In the genomic region with DNA sequence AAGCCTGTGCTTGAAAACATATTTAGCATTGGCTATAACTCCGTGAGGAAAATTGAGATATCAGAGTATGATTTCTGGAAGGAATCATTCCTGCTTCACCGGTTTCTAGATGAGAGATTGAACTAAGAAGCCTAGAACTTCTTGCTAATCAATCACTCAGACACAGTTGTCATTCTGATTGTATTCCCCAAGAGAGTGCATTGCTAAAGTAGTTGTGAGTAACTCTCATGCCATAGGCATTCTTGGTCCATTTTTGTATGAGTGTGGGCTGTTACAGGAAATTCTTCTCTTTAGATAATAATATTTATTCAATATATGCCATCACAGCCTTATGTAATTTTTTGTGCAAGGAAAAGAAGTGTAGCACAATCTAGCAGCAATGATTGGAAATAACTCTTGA, we compare ENCODE assay signal across 18 cellular contexts.
DNase-seq lines count a peak whose midpoint lies in the region; ATAC-seq and TF ChIP-seq lines count a peak whose summit lies in the region.
"Had no signal": no experiment of that assay in that cellular context is flagged by ENCODE, and none has a peak within 500 bp of the region (broad histone marks: within the 10 kb centered on the region; RNA-seq: fewer than 3 reads in every experiment).

No MANE protein-coding gene starts in this region.

- POLR2A ChIA-PET in A673 (lab: Charles Lee; ENCODE audit: low non-redundant PET): no interaction called here

- intact Hi-C loops in A673 (cut with micrococcal nuclease; ENCODE audit: unreplicated experiment): no loop called here

- H3K9me3 Mint-ChIP-seq in mesothelial cell of epicardium: peaks cover 26% of the 10 kb centered on the region

- H3K9me3 ChIP-seq in A673 (ENCODE audit: low read depth, low read length, poor library complexity, severe bottlenecking): peaks cover 5% of the 10 kb centered on the region

- no peaks in the 10 kb centered on the region for H3K36me3 ChIP-seq in A673 (ENCODE audit: insufficient read depth, low read length, poor library complexity, severe bottlenecking)

- H3K27me3 ChIP-seq in A673 (replicated peaks; ENCODE audit: insufficient read depth, low read depth, low read length, poor library complexity): no peaks in the 10 kb centered on the region

- H3K4me3 Mint-ChIP-seq in mesothelial cell of epicardium: no peak overlapping the region
- H3K4me3 Mint-ChIP-seq: CD4-positive, alpha-beta T cell had no signal

- peaks cover 3% of the 10 kb centered on the region for H3K4me1 ChIP-seq in A673 (ENCODE audit: insufficient read depth, low read length, poor library complexity, severe bottlenecking)
- H3K4me1 ChIP-seq: Caco-2 had no signal

- no peak overlapping the region for H3K27ac ChIP-seq in A673 (ENCODE audit: low read depth, low read length, poor library complexity, severe bottlenecking)

- no peak overlapping the region for H3K4me3 ChIP-seq in A673 (ENCODE audit: low read depth, low read length, poor library complexity, severe bottlenecking)
- no peak overlapping the region for H3K4me3 ChIP-seq in cardiac fibroblast (replicated peaks in 1 of 2; ENCODE audit: low read depth in 2 of 2, low read length in 2 of 2)

- no peaks in the 10 kb centered on the region for H3K27me3 Mint-ChIP-seq in mesothelial cell of epicardium (ENCODE audit: low read depth)
- H3K27me3 Mint-ChIP-seq: CD4-positive, alpha-beta T cell had no signal

- peak; percentile 14 for DNase-seq in A673 (ENCODE audit: low spot score)
- DNase-seq in NCI-H226: peak; percentile 80
- peak; percentile 3 to 8 for DNase-seq in cardiac fibroblast (ENCODE audit: low read depth in 2 of 2)
- DNase-seq in mesothelial cell of epicardium (ENCODE audit: low spot score in 2 of 2, unreplicated experiment in 2 of 2): no peak
- DNase-seq in T-helper 9 cell: no peak
- no peak for DNase-seq in islet precursor cell
- DNase-seq: Caco-2; CD4-positive, alpha-beta T cell; GDM1; H7; NCI-H1105; NCI-H510A treated with DMSO at 0.1 percent for 48 hours; NCI-H774; OCI-M1; RPMI8226; SIG-M5 had no signal

- H3K36me3 Mint-ChIP-seq in mesothelial cell of epicardium: peaks cover 8% of the 10 kb centered on the region

- CTCF ChIA-PET in A673 (lab: Charles Lee): no interaction called here

- no TSS peak for BruUV-seq in A673 (replicated peaks; lab: Mats Ljungman, UMichigan)

- TF ChIP-seq CTCF in A673 (conservative IDR thresholded peaks at IDR 0.05; ENCODE audit: low read depth, low read length): no peak
- no peak for TF ChIP-seq CTCF in cardiac fibroblast (IDR thresholded peaks at IDR 0.05; ENCODE audit: low read depth, low read length)
- no peak for TF ChIP-seq CTCF in mesothelial cell of epicardium (IDR thresholded peaks at IDR 0.05; ENCODE audit: unreplicated experiment)

- ATAC-seq in HG03039 (IDR thresholded peaks at IDR 0.05; ENCODE audit: unreplicated experiment): no peak
- ATAC-seq in GM18858 (IDR thresholded peaks at IDR 0.05; ENCODE audit: unreplicated experiment): no peak

- H3K4me1 Mint-ChIP-seq in mesothelial cell of epicardium: peaks cover 18% of the 10 kb centered on the region

- H3K27ac Mint-ChIP-seq in mesothelial cell of epicardium: peak overlapping the region; percentile 16
- H3K27ac Mint-ChIP-seq: CD4-positive, alpha-beta T cell had no signal

Comparison
In these comparisons a context has a peak if more than half of its experiments do, and no peak if none do; other contexts are left out.
1. DNase-seq: peak in A673 (single experiment), NCI-H226 (single experiment) and cardiac fibroblast (2 of 2); none in mesothelial cell of epicardium (0 of 2), T-helper 9 cell (single experiment) and islet precursor cell (single experiment).